18 cellular contexts compared by ENCODE assay signal in the genomic region with DNA sequence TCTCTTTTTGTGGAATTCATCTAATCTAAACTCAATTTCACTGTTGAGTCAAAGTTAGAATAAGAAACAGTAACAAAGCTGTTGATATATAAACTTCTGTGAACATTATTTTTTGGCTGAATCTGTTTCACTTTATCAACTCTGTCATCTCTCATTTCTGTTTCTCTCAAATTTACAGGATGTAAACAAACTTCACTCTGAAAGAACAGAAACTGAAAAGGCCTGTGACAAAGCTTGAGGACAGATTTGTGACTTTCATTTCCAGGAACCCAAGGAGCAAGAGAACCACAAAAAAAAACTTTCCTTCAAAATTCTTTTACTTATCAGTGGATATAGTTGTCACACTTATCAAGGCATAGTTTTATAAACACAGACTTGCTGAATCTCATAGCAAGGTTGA.
DNase-seq lines count a peak whose midpoint lies in the region; ATAC-seq and TF ChIP-seq lines count a peak whose summit lies in the region.
"Had no signal": no experiment of that assay in that cellular context is flagged by ENCODE, and none has a peak within 500 bp of the region (broad histone marks: within the 10 kb centered on the region; RNA-seq: fewer than 3 reads in every experiment).

No MANE protein-coding gene starts in this region.

- H3K27me3 Mint-ChIP-seq in T-helper 2 cell treated with Interferon-gamma antibody and Interleukin-4, amounts not matched to agents 5 μg/mL and 100 μg/mL, for 36 hours (ENCODE audit: low read depth), result no peaks in the 10 kb centered on the region
- no peaks in the 10 kb centered on the region for H3K27me3 Mint-ChIP-seq in MCF 10A (ENCODE audit: insufficient read depth, unreplicated experiment)
- no peaks in the 10 kb centered on the region for H3K27me3 Mint-ChIP-seq in activated CD8-positive, alpha-beta memory T cell treated with anti-CD3 and anti-CD28 coated beads, Interleukin-2, amount 10 ng/mL, durations not matched to agents 7 days and 5 days
- H3K27me3 Mint-ChIP-seq: IgD-negative memory B cell had no signal

- no peaks in the 10 kb centered on the region for H3K9me3 ChIP-seq in breast epithelium
- H3K9me3 ChIP-seq: HAP-1, sigmoid colon had no signal

- TF ChIP-seq POLR2A in breast epithelium (IDR thresholded peaks at IDR 0.05), result no peak

- no peaks in the 10 kb centered on the region for H3K9me3 Mint-ChIP-seq in T-helper 2 cell treated with Interferon-gamma antibody and Interleukin-4, amounts not matched to agents 5 μg/mL and 100 μg/mL, for 36 hours
- peaks cover 6% of the 10 kb centered on the region for H3K9me3 Mint-ChIP-seq in MCF 10A (ENCODE audit: unreplicated experiment)
- H3K9me3 Mint-ChIP-seq in activated CD8-positive, alpha-beta memory T cell treated with anti-CD3 and anti-CD28 coated beads, Interleukin-2, amount 10 ng/mL, durations not matched to agents 7 days and 5 days (ENCODE audit: low read depth), result no peaks in the 10 kb centered on the region

- in situ Hi-C loops in GM13977 (cut with MboI; ENCODE audit: low pct_unique_long_range_greater_than_20kb, low sequenced_read_pairs, unreplicated experiment), result no loop called here
- in situ Hi-C loops in G401 (cut with HindIII; ENCODE audit: low sequenced_read_pairs), result no loop called here

- BruUV-seq in MCF 10A (replicated peaks; lab: Mats Ljungman, UMichigan), result no TSS peak

- no peak for TF ChIP-seq CTCF in GM13977 (IDR thresholded peaks at IDR 0.05; ENCODE audit: extremely low read depth, insufficient read depth, missing control alignments)
- no peak for TF ChIP-seq CTCF in MCF 10A (IDR thresholded peaks at IDR 0.05; ENCODE audit: unreplicated experiment)
- TF ChIP-seq CTCF in breast epithelium (IDR thresholded peaks at IDR 0.05), result no peak

- H3K4me1 Mint-ChIP-seq in T-helper 2 cell treated with Interferon-gamma antibody and Interleukin-4, amounts not matched to agents 5 μg/mL and 100 μg/mL, for 36 hours (ENCODE audit: low read depth), result peaks cover 11% of the 10 kb centered on the region
- peaks cover 33% of the 10 kb centered on the region for H3K4me1 Mint-ChIP-seq in MCF 10A (ENCODE audit: insufficient read depth, unreplicated experiment)
- H3K4me1 Mint-ChIP-seq in activated CD8-positive, alpha-beta memory T cell treated with anti-CD3 and anti-CD28 coated beads, Interleukin-2, amount 10 ng/mL, durations not matched to agents 7 days and 5 days, result no peaks in the 10 kb centered on the region
- H3K4me1 Mint-ChIP-seq: IgD-negative memory B cell had no signal

- H3K4me1 ChIP-seq in breast epithelium, result no peaks in the 10 kb centered on the region
- H3K4me1 ChIP-seq: HAP-1, sigmoid colon had no signal

- no peak overlapping the region for H3K27ac ChIP-seq in breast epithelium
- H3K27ac ChIP-seq: sigmoid colon had no signal

- DNase-seq in GM13977 (ENCODE audit: low spot score) (peak; percentile 2), G401 (ENCODE audit: low spot score) (no peak), MCF 10A (ENCODE audit: unreplicated experiment) (no peak), breast epithelium (ENCODE audit: low spot score in 2 of 2) (no peak)
- no peak for DNase-seq in T-helper 2 cell treated with Interferon-gamma antibody and Interleukin-4, amounts not matched to agents 5 μg/mL and 100 μg/mL, for 36 hours (ENCODE audit: low spot score)
- DNase-seq in activated CD8-positive, alpha-beta memory T cell treated with anti-CD3 and anti-CD28 coated beads, Interleukin-2, amount 10 ng/mL, durations not matched to agents 7 days and 5 days, result no peak
- DNase-seq: activated CD8-positive, alpha-beta T cell treated with anti-CD3 and anti-CD28 coated beads, Interleukin-2, amount 10 ng/mL, durations not matched to agents 7 days and 5 days; aorta; foreskin fibroblast; left cardiac atrium; NCI-H1048; NCI-H748 treated with DMSO at 0.1 percent for 48 hours; sigmoid colon; stimulated activated CD4-positive, alpha-beta T cell treated with anti-CD3 and anti-CD28 coated beads, Interleukin-2, amount 100 ng/mL, for 24 hours had no signal

- peak overlapping the region; percentile 68 for H3K4me3 Mint-ChIP-seq in T-helper 2 cell treated with Interferon-gamma antibody and Interleukin-4, amounts not matched to agents 5 μg/mL and 100 μg/mL, for 36 hours
- H3K4me3 Mint-ChIP-seq in MCF 10A (ENCODE audit: unreplicated experiment), result no peak overlapping the region
- no peak overlapping the region for H3K4me3 Mint-ChIP-seq in activated CD8-positive, alpha-beta memory T cell treated with anti-CD3 and anti-CD28 coated beads, Interleukin-2, amount 10 ng/mL, durations not matched to agents 7 days and 5 days
- H3K4me3 Mint-ChIP-seq: activated CD8-positive, alpha-beta T cell treated with anti-CD3 and anti-CD28 coated beads, Interleukin-2, amount 10 ng/mL, durations not matched to agents 7 days and 5 days; IgD-negative memory B cell had no signal

- intact Hi-C loops in MCF 10A (cut with micrococcal nuclease) (no loop called here), breast epithelium (cut with DNase I; ENCODE audit: low total_unique reads) (no loop called here)

- no peak overlapping the region for H3K4me3 ChIP-seq in breast epithelium
- H3K4me3 ChIP-seq: HAP-1, sigmoid colon had no signal

- ATAC-seq in GM19324 (IDR thresholded peaks at IDR 0.05; ENCODE audit: low FRiP score, unreplicated experiment) (peak; percentile 50), HG02973 (IDR thresholded peaks at IDR 0.05; ENCODE audit: unreplicated experiment) (peak; percentile 57)
- ATAC-seq in activated CD8-positive, alpha-beta memory T cell treated with anti-CD3 and anti-CD28 coated beads, Interleukin-2, amount 10 ng/mL, durations not matched to agents 7 days and 5 days, result no peak
- ATAC-seq: activated CD8-positive, alpha-beta T cell treated with anti-CD3 and anti-CD28 coated beads, Interleukin-2, amount 10 ng/mL, durations not matched to agents 7 days and 5 days; left cardiac atrium had no signal

- peaks cover 4% of the 10 kb centered on the region for H3K36me3 ChIP-seq in breast epithelium
- H3K36me3 ChIP-seq: HAP-1, sigmoid colon had no signal

- H3K27ac Mint-ChIP-seq in T-helper 2 cell treated with Interferon-gamma antibody and Interleukin-4, amounts not matched to agents 5 μg/mL and 100 μg/mL, for 36 hours, result peak overlapping the region; percentile 68
- no peak overlapping the region for H3K27ac Mint-ChIP-seq in MCF 10A (ENCODE audit: low read depth, unreplicated experiment)
- no peak overlapping the region for H3K27ac Mint-ChIP-seq in activated CD8-positive, alpha-beta memory T cell treated with anti-CD3 and anti-CD28 coated beads, Interleukin-2, amount 10 ng/mL, durations not matched to agents 7 days and 5 days
- H3K27ac Mint-ChIP-seq: activated CD8-positive, alpha-beta T cell treated with anti-CD3 and anti-CD28 coated beads, Interleukin-2, amount 10 ng/mL, durations not matched to agents 7 days and 5 days; IgD-negative memory B cell had no signal

- no peaks in the 10 kb centered on the region for H3K36me3 Mint-ChIP-seq in T-helper 2 cell treated with Interferon-gamma antibody and Interleukin-4, amounts not matched to agents 5 μg/mL and 100 μg/mL, for 36 hours (ENCODE audit: low read depth)
- no peaks in the 10 kb centered on the region for H3K36me3 Mint-ChIP-seq in MCF 10A (ENCODE audit: insufficient read depth, unreplicated experiment)
- no peaks in the 10 kb centered on the region for H3K36me3 Mint-ChIP-seq in activated CD8-positive, alpha-beta memory T cell treated with anti-CD3 and anti-CD28 coated beads, Interleukin-2, amount 10 ng/mL, durations not matched to agents 7 days and 5 days
- H3K36me3 Mint-ChIP-seq: IgD-negative memory B cell had no signal

- no peaks in the 10 kb centered on the region for H3K27me3 ChIP-seq in breast epithelium
- H3K27me3 ChIP-seq: sigmoid colon had no signal

- CTCF ChIA-PET in MCF 10A (lab: Yijun Ruan, JAX), result interaction anchor here (1.0 kb wide), 1 partner anchor 44 kb away, joined by 4 read pairs; no protein-coding TSS in a partner anchor
- CTCF ChIA-PET in activated CD8-positive, alpha-beta memory T cell treated with anti-CD3 and anti-CD28 coated beads, Interleukin-2, amount 10 ng/mL, durations not matched to agents 7 days and 5 days (lab: Charles Lee), result no interaction called here

- POLR2A ChIA-PET in MCF 10A (lab: Yijun Ruan, JAX), result interaction anchor here (1.1 kb wide), 1 partner anchor 11 kb away, joined by 3 read pairs; no protein-coding TSS in a partner anchor
